Comparison of ENCODE assay signal across 27 cellular contexts in genomic region chr1:65952692-65953091, GRCh38.
A peak's percentile ranks its signal among the peaks of the same experiment; 100 is the strongest.
DNase-seq lines count a peak whose midpoint lies in the region; ATAC-seq and TF ChIP-seq lines count a peak whose summit lies in the region.
"Had no signal": no experiment of that assay in that cellular context is flagged by ENCODE, and none has a peak within 500 bp of the region (broad histone marks: within the 10 kb centered on the region; RNA-seq: fewer than 3 reads in every experiment).

No MANE protein-coding gene starts in this region.

- H3K36me3 ChIP-seq in Loucy (ENCODE audit: insufficient read depth, low read length) (no peaks in the 10 kb centered on the region), brain microvascular endothelial cell (replicated peaks) (no peaks in the 10 kb centered on the region)
- H3K36me3 ChIP-seq: esophagus muscularis mucosa, Peyer's patch, sigmoid colon, SJCRH30, thoracic aorta had no signal

- H3K4me2 ChIP-seq in Loucy (ENCODE audit: low read depth, low read length, poor library complexity, severe bottlenecking): peak overlapping the region; percentile 19
- H3K4me2 ChIP-seq: KMS-11 had no signal

- TF ChIP-seq CTCF in Loucy (conservative IDR thresholded peaks at IDR 0.05; ENCODE audit: low read length) (no peak), brain microvascular endothelial cell (IDR thresholded peaks at IDR 0.05; ENCODE audit: low read depth, low read length, missing control alignments) (peak; percentile 22), Calu3 (IDR thresholded peaks at IDR 0.05; ENCODE audit: unreplicated experiment) (no peak)

- H3K9ac ChIP-seq in Loucy (ENCODE audit: low read depth, low read length, poor library complexity, severe bottlenecking): no peak overlapping the region
- H3K9ac ChIP-seq: KMS-11, parathyroid adenoma had no signal

- no peak overlapping the region for H2AFZ ChIP-seq in Loucy (ENCODE audit: low read length)
- H2AFZ ChIP-seq: parathyroid adenoma had no signal

- H4K20me1 ChIP-seq in Loucy (ENCODE audit: insufficient read depth, low read length, poor library complexity, severe bottlenecking): no peaks in the 10 kb centered on the region

- no peak for DNase-seq in activated T-cell treated with anti-CD3 and anti-CD28 coated beads, Interleukin-2, amount 50 U/mL, for 4 hours
- DNase-seq in activated T-cell treated with anti-CD3 and anti-CD28 coated beads, Interleukin-2, amount 50 U/mL, for 1 hour: no peak
- no peak for DNase-seq in brain microvascular endothelial cell
- peak; percentile 2 for DNase-seq in pulmonary artery endothelial cell (ENCODE audit: low read depth, low spot score)
- no peak for DNase-seq in NCI-H187 treated with DMSO at 0.1 percent for 48 hours (lab: John Stamatoyannopoulos, UW)
- DNase-seq in Calu3: no peak
- DNase-seq: activated gamma-delta T cell treated with Interleukin-2 at 50 U/mL for 16 hours; anterior cingulate cortex; cerebellar nuclear complex; effector memory CD4-positive, alpha-beta T cell; GF-D8; NCI-H1092; NCI-H2029 treated with DMSO at 0.1 percent for 48 hours; NCI-H510A treated with DMSO at 0.1 percent for 48 hours; NK-92 treated with Interleukin-12 subunit alpha and Interleukin-12 subunit beta, amount 100 ng/mL, for 24 hours; Peyer's patch; sigmoid colon; SJCRH30 had no signal

- H3F3A ChIP-seq in Loucy (ENCODE audit: low read depth): no peaks in the 10 kb centered on the region

- H3K27me3 ChIP-seq in Loucy (ENCODE audit: insufficient read depth, low read length, poor library complexity, severe bottlenecking): no peaks in the 10 kb centered on the region
- no peaks in the 10 kb centered on the region for H3K27me3 ChIP-seq in brain microvascular endothelial cell (replicated peaks)
- H3K27me3 ChIP-seq: esophagus muscularis mucosa, Peyer's patch, sigmoid colon, SJCRH30 had no signal

- H3K4me3 ChIP-seq in Loucy (ENCODE audit: low read length, poor library complexity, severe bottlenecking) (no peak overlapping the region), brain microvascular endothelial cell (ENCODE audit: low read depth, low read length) (no peak overlapping the region)
- H3K4me3 ChIP-seq: esophagus muscularis mucosa, Peyer's patch, sigmoid colon, SJCRH30, thoracic aorta had no signal

- CTCF ChIA-PET in Calu3 (lab: Charles Lee): no interaction called here

- in situ Hi-C loops in brain microvascular endothelial cell (cut with HindIII; ENCODE audit: low pct_ligation_motif_present, low sequenced_read_pairs): loop anchor here (25.0 kb wide), 1 partner anchor 285 kb away; no protein-coding TSS in a partner anchor

- no TSS peak for BruUV-seq in Calu3 (replicated peaks; lab: Mats Ljungman, UMichigan)

- H3K4me1 Mint-ChIP-seq in activated T-cell treated with anti-CD3 and anti-CD28 coated beads, Interleukin-2, amount 50 U/mL, for 4 hours (ENCODE audit: low read depth): peaks cover 10% of the 10 kb centered on the region
- H3K4me1 Mint-ChIP-seq in Calu3 (ENCODE audit: low read depth, unreplicated experiment): peaks cover 23% of the 10 kb centered on the region
- H3K4me1 Mint-ChIP-seq: CD14-positive monocyte; nephron; stimulated activated memory B cell treated with anti-CD40 and anti-IgM and Interleukin-4, amounts not matched to agents 10 μg/mL and 1 μg/mL and 100 μg/mL, for 72 hours had no signal

- H3K36me3 Mint-ChIP-seq in activated T-cell treated with anti-CD3 and anti-CD28 coated beads, Interleukin-2, amount 50 U/mL, for 4 hours (ENCODE audit: insufficient read depth): no peaks in the 10 kb centered on the region
- H3K36me3 Mint-ChIP-seq in Calu3 (ENCODE audit: insufficient read depth, unreplicated experiment): no peaks in the 10 kb centered on the region
- H3K36me3 Mint-ChIP-seq: CD14-positive monocyte; stimulated activated memory B cell treated with anti-CD40 and anti-IgM and Interleukin-4, amounts not matched to agents 10 μg/mL and 1 μg/mL and 100 μg/mL, for 72 hours had no signal

- H3K27ac Mint-ChIP-seq in Calu3 (ENCODE audit: unreplicated experiment): no peak overlapping the region
- H3K27ac Mint-ChIP-seq: CD14-positive monocyte; stimulated activated memory B cell treated with anti-CD40 and anti-IgM and Interleukin-4, amounts not matched to agents 10 μg/mL and 1 μg/mL and 100 μg/mL, for 72 hours had no signal

- no peaks in the 10 kb centered on the region for H3K9me3 ChIP-seq in Loucy (ENCODE audit: insufficient read depth, low read depth, low read length)
- H3K9me3 ChIP-seq: esophagus muscularis mucosa, Peyer's patch, sigmoid colon, SJCRH30, thoracic aorta had no signal

- H3K27me3 Mint-ChIP-seq in activated T-cell treated with anti-CD3 and anti-CD28 coated beads, Interleukin-2, amount 50 U/mL, for 4 hours (ENCODE audit: low read depth): no peaks in the 10 kb centered on the region
- no peaks in the 10 kb centered on the region for H3K27me3 Mint-ChIP-seq in Calu3 (ENCODE audit: unreplicated experiment)

- peak; percentile 46 to 52 for ATAC-seq in activated T-cell treated with anti-CD3 and anti-CD28 coated beads, Interleukin-2, amount 50 U/mL, for 4 hours
- no peak for ATAC-seq in HG03378 (IDR thresholded peaks at IDR 0.05; ENCODE audit: unreplicated experiment)
- ATAC-seq: stimulated activated memory B cell treated with anti-CD40 and anti-IgM and Interleukin-4, amounts not matched to agents 10 μg/mL and 1 μg/mL and 100 μg/mL, for 72 hours had no signal

- H3K79me2 ChIP-seq in Loucy (ENCODE audit: insufficient read depth, low read length): 0 out of 2 replicates have a peak, but pooled peaks cover 5% of the 10 kb centered on the region
- H3K79me2 ChIP-seq: parathyroid adenoma had no signal

- peak overlapping the region; percentile 37 for H3K27ac ChIP-seq in brain microvascular endothelial cell
- H3K27ac ChIP-seq: esophagus muscularis mucosa, KMS-11, parathyroid adenoma, Peyer's patch, sigmoid colon, SJCRH30, thoracic aorta had no signal

- H3K9me2 ChIP-seq in Loucy (replicated peaks; ENCODE audit: low read depth, low read length): no peaks in the 10 kb centered on the region

- intact Hi-C loops in Calu3 (cut with micrococcal nuclease; ENCODE audit: unreplicated experiment): loop anchor here (10.0 kb wide), 1 partner anchor 718 kb away; no protein-coding TSS in a partner anchor

- peaks cover 43% of the 10 kb centered on the region for H3K4me1 ChIP-seq in Loucy (ENCODE audit: insufficient read depth, low read length, poor library complexity, severe bottlenecking)
- H3K4me1 ChIP-seq: esophagus muscularis mucosa, parathyroid adenoma, Peyer's patch, SJCRH30 had no signal

- no peaks in the 10 kb centered on the region for H3K9me3 Mint-ChIP-seq in activated T-cell treated with anti-CD3 and anti-CD28 coated beads, Interleukin-2, amount 50 U/mL, for 4 hours
- no peaks in the 10 kb centered on the region for H3K9me3 Mint-ChIP-seq in Calu3 (ENCODE audit: low read depth, unreplicated experiment)
- H3K9me3 Mint-ChIP-seq: CD14-positive monocyte; nephron; stimulated activated memory B cell treated with anti-CD40 and anti-IgM and Interleukin-4, amounts not matched to agents 10 μg/mL and 1 μg/mL and 100 μg/mL, for 72 hours had no signal

- H3K4me3 Mint-ChIP-seq in activated T-cell treated with anti-CD3 and anti-CD28 coated beads, Interleukin-2, amount 50 U/mL, for 4 hours: no peak overlapping the region
- no peak overlapping the region for H3K4me3 Mint-ChIP-seq in Calu3 (ENCODE audit: low read depth, unreplicated experiment)
- H3K4me3 Mint-ChIP-seq: CD14-positive monocyte; nephron; stimulated activated memory B cell treated with anti-CD40 and anti-IgM and Interleukin-4, amounts not matched to agents 10 μg/mL and 1 μg/mL and 100 μg/mL, for 72 hours had no signal
